Comparison of ENCODE assay signal across 28 cellular contexts in genomic region chr6:92892626-92893025, GRCh38.
"Had no signal": no experiment of that assay in that cellular context is flagged by ENCODE, and none has a peak within 500 bp of the region (broad histone marks: within the 10 kb centered on the region; RNA-seq: fewer than 3 reads in every experiment).

No MANE protein-coding gene starts in this region.

- H3K27ac Mint-ChIP-seq: activated CD4-positive, alpha-beta T cell treated with anti-CD3 and anti-CD28 coated beads for 36 hours; activated naive CD4-positive, alpha-beta T cell treated with anti-CD3 and anti-CD28 coated beads, Interleukin-2, amount 50 U/mL, for 72 hours; activated T-cell treated with anti-CD3 and anti-CD28 coated beads, Interleukin-2, amount 50 U/mL, for 72 hours; naive thymus-derived CD8-positive, alpha-beta T cell; stimulated activated naive B cell treated with anti-CD40 and anti-IgM and Interleukin-4, amounts not matched to agents 10 μg/mL and 1 μg/mL and 100 μg/mL, for 72 hours; T-helper 2 cell treated with Interferon-gamma antibody and Interleukin-4, amounts not matched to agents 5 μg/mL and 100 μg/mL, for 36 hours had no signal

- ATAC-seq: activated CD4-positive, alpha-beta T cell treated with anti-CD3 and anti-CD28 coated beads for 36 hours; activated naive CD4-positive, alpha-beta T cell treated with anti-CD3 and anti-CD28 coated beads, Interleukin-2, amount 50 U/mL, for 72 hours; activated T-cell treated with anti-CD3 and anti-CD28 coated beads, Interleukin-2, amount 50 U/mL, for 72 hours; left cardiac atrium; left ventricle myocardium superior; naive thymus-derived CD8-positive, alpha-beta T cell; right cardiac atrium; stimulated activated naive B cell treated with anti-CD40 and anti-IgM and Interleukin-4, amounts not matched to agents 10 μg/mL and 1 μg/mL and 100 μg/mL, for 72 hours had no signal

- H3K36me3 Mint-ChIP-seq: activated naive CD4-positive, alpha-beta T cell treated with anti-CD3 and anti-CD28 coated beads, Interleukin-2, amount 50 U/mL, for 72 hours; naive thymus-derived CD8-positive, alpha-beta T cell; stimulated activated naive B cell treated with anti-CD40 and anti-IgM and Interleukin-4, amounts not matched to agents 10 μg/mL and 1 μg/mL and 100 μg/mL, for 72 hours had no signal

- H2AFZ ChIP-seq: hepatocyte, parathyroid adenoma had no signal

- H3K9ac ChIP-seq: parathyroid adenoma had no signal

- DNase-seq: activated CD4-positive, alpha-beta T cell treated with anti-CD3 and anti-CD28 coated beads for 36 hours; activated CD4-positive, CD25-positive, alpha-beta regulatory T cell; activated naive CD4-positive, alpha-beta T cell; activated T-cell treated with anti-CD3 and anti-CD28 coated beads for 4 hours; activated T-cell treated with anti-CD3 and anti-CD28 coated beads, Interleukin-2, amount 50 U/mL, for 72 hours; dermis blood vessel endothelial cell; effector CD4-positive, alpha-beta T cell; esophagus squamous epithelium; glutamatergic neuron; left cardiac atrium; left ventricle myocardium superior; midbrain; naive thymus-derived CD8-positive, alpha-beta T cell; nucleus accumbens; right cardiac atrium; stimulated activated CD4-positive, alpha-beta T cell treated with anti-CD3 and anti-CD28 coated beads, Interleukin-15, amount 100 ng/mL, for 24 hours; stimulated activated CD4-positive, alpha-beta T cell treated with anti-CD3 and anti-CD28 coated beads, Interleukin-2, amount 100 ng/mL, for 24 hours; stimulated activated naive B cell treated with anti-CD40 and anti-IgM and Interleukin-4, amounts not matched to agents 10 μg/mL and 1 μg/mL and 100 μg/mL, for 72 hours; stomach had no signal

- H3K4me3 Mint-ChIP-seq: activated CD4-positive, alpha-beta T cell treated with anti-CD3 and anti-CD28 coated beads for 36 hours; activated T-cell treated with anti-CD3 and anti-CD28 coated beads, Interleukin-2, amount 50 U/mL, for 72 hours; central memory CD8-positive, alpha-beta T cell; naive thymus-derived CD8-positive, alpha-beta T cell; neural crest cell; stimulated activated naive B cell treated with anti-CD40 and anti-IgM and Interleukin-4, amounts not matched to agents 10 μg/mL and 1 μg/mL and 100 μg/mL, for 72 hours; T-helper 2 cell treated with Interferon-gamma antibody and Interleukin-4, amounts not matched to agents 5 μg/mL and 100 μg/mL, for 36 hours had no signal

- H3K4me3 ChIP-seq: breast epithelium, esophagus squamous epithelium, hepatocyte, stomach, tibial nerve had no signal

- H3K79me2 ChIP-seq: hepatocyte, parathyroid adenoma had no signal

- H3K27me3 Mint-ChIP-seq: activated CD4-positive, alpha-beta T cell treated with anti-CD3 and anti-CD28 coated beads for 36 hours; central memory CD8-positive, alpha-beta T cell; naive thymus-derived CD8-positive, alpha-beta T cell; stimulated activated naive B cell treated with anti-CD40 and anti-IgM and Interleukin-4, amounts not matched to agents 10 μg/mL and 1 μg/mL and 100 μg/mL, for 72 hours had no signal

- H3K36me3 ChIP-seq: breast epithelium, esophagus squamous epithelium, stomach, tibial nerve had no signal

- H3K27ac ChIP-seq: breast epithelium, epithelial cell of prostate, esophagus squamous epithelium, hepatocyte, parathyroid adenoma, stomach, tibial nerve had no signal

- H3K27me3 ChIP-seq: breast epithelium, esophagus squamous epithelium, hepatocyte, stomach, tibial nerve had no signal

- H3K4me1 ChIP-seq: breast epithelium, esophagus squamous epithelium, parathyroid adenoma, stomach, tibial nerve had no signal

- H3K4me1 Mint-ChIP-seq: activated CD4-positive, alpha-beta T cell treated with anti-CD3 and anti-CD28 coated beads for 36 hours; central memory CD8-positive, alpha-beta T cell; naive thymus-derived CD8-positive, alpha-beta T cell; neural crest cell; stimulated activated naive B cell treated with anti-CD40 and anti-IgM and Interleukin-4, amounts not matched to agents 10 μg/mL and 1 μg/mL and 100 μg/mL, for 72 hours had no signal
